Comparison of ENCODE assay signal across 11 cellular contexts in the genomic region with DNA sequence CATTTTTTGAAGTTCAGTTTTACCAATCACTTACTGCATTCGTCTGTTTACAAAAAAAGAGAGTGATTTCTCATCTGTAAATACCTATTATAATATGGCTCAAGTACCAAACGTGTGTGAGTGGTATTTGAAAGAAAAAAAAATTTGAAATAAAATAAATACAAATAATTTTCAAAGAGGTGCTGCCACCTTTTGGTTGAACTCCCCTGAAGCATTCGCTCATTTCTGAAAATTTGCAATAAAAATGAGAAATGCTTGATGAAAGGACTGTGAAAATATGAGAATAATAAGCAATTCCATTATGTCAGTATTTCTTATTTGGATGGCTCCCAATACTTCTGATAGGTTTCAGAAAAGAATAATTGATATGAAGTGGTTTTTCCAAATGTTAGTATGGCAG.
DNase-seq lines count a peak whose midpoint lies in the region; ATAC-seq and TF ChIP-seq lines count a peak whose summit lies in the region.
"Had no signal": no experiment of that assay in that cellular context is flagged by ENCODE, and none has a peak within 500 bp of the region (broad histone marks: within the 10 kb centered on the region; RNA-seq: fewer than 3 reads in every experiment).

No MANE protein-coding gene starts in this region.

- H3K27me3 ChIP-seq in kidney epithelial cell (ENCODE audit: control insufficient read depth, insufficient read depth, low read length): no peaks in the 10 kb centered on the region

- ATAC-seq in HG03565 (IDR thresholded peaks at IDR 0.05; ENCODE audit: unreplicated experiment): no peak
- ATAC-seq in GM18517 (IDR thresholded peaks at IDR 0.05; ENCODE audit: unreplicated experiment): no peak
- ATAC-seq in HG03025 (IDR thresholded peaks at IDR 0.05; ENCODE audit: low FRiP score, unreplicated experiment): no peak

- TF ChIP-seq CTCF in VCaP (conservative IDR thresholded peaks at IDR 0.05) (peak; percentile 78), kidney epithelial cell (IDR thresholded peaks at IDR 0.05; ENCODE audit: insufficient read depth, low read length, poor library complexity, severe bottlenecking) (peak; percentile 39)

- TF ChIP-seq EP300 in Ishikawa (IDR thresholded peaks at IDR 0.05; ENCODE audit: borderline replicate concordance): no peak

- H3K4me3 ChIP-seq in kidney epithelial cell (ENCODE audit: low read depth, low read length): no peak overlapping the region

- peak; percentile 58 for TF ChIP-seq RAD21 in Ishikawa (IDR thresholded peaks at IDR 0.05; ENCODE audit: low read depth)

- no peaks in the 10 kb centered on the region for H3K36me3 ChIP-seq in kidney epithelial cell (ENCODE audit: control insufficient read depth, insufficient read depth, low read length)

- no peak overlapping the region for H3K27ac ChIP-seq in VCaP
- H3K27ac ChIP-seq: epithelial cell of prostate had no signal

- DNase-seq in CD1c-positive myeloid dendritic cell (ENCODE audit: extremely low spot score) (peak; percentile 4), kidney epithelial cell (ENCODE audit: low read depth) (no peak)
- DNase-seq in activated CD8-positive, alpha-beta memory T cell treated with anti-CD3 and anti-CD28 coated beads for 24 hours: no peak
- DNase-seq: mesendoderm; stimulated activated CD4-positive, alpha-beta T cell treated with anti-CD3 and anti-CD28 coated beads, Interleukin-15, amount 100 ng/mL, for 24 hours had no signal

TF ChIP-seq in Ishikawa, 13 proteins besides CTCF, POLR2A, EP300 and RAD21:
- TF ChIP-seq YY1 (IDR thresholded peaks at IDR 0.05; ENCODE audit: low read depth) (no peak), TAF1 (IDR thresholded peaks at IDR 0.05; ENCODE audit: low read depth) (no peak), TCF12 (IDR thresholded peaks at IDR 0.05; ENCODE audit: low read depth) (no peak), MAX (IDR thresholded peaks at IDR 0.05) (no peak), CREB1 (IDR thresholded peaks at IDR 0.05; ENCODE audit: low read depth) (no peak), CEBPB (IDR thresholded peaks at IDR 0.05) (no peak), ZBTB7A (IDR thresholded peaks at IDR 0.05; ENCODE audit: low read depth) (no peak), EGR1 (IDR thresholded peaks at IDR 0.05) (no peak), TEAD4 (IDR thresholded peaks at IDR 0.05) (no peak), NFIC (IDR thresholded peaks at IDR 0.05) (no peak), FOXM1 (IDR thresholded peaks at IDR 0.05; ENCODE audit: borderline replicate concordance, low read depth) (no peak)
- TF ChIP-seq, protein P1, sequence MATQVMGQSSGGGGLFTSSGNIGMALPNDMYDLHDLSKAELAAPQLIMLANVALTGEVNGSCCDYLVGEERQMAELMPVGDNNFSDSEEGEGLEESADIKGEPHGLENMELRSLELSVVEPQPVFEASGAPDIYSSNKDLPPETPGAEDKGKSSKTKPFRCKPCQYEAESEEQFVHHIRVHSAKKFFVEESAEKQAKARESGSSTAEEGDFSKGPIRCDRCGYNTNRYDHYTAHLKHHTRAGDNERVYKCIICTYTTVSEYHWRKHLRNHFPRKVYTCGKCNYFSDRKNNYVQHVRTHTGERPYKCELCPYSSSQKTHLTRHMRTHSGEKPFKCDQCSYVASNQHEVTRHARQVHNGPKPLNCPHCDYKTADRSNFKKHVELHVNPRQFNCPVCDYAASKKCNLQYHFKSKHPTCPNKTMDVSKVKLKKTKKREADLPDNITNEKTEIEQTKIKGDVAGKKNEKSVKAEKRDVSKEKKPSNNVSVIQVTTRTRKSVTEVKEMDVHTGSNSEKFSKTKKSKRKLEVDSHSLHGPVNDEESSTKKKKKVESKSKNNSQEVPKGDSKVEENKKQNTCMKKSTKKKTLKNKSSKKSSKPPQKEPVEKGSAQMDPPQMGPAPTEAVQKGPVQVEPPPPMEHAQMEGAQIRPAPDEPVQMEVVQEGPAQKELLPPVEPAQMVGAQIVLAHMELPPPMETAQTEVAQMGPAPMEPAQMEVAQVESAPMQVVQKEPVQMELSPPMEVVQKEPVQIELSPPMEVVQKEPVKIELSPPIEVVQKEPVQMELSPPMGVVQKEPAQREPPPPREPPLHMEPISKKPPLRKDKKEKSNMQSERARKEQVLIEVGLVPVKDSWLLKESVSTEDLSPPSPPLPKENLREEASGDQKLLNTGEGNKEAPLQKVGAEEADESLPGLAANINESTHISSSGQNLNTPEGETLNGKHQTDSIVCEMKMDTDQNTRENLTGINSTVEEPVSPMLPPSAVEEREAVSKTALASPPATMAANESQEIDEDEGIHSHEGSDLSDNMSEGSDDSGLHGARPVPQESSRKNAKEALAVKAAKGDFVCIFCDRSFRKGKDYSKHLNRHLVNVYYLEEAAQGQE (IDR thresholded peaks at IDR 0.05; ENCODE audit: low read depth): no peak
- TF ChIP-seq, protein P2, sequence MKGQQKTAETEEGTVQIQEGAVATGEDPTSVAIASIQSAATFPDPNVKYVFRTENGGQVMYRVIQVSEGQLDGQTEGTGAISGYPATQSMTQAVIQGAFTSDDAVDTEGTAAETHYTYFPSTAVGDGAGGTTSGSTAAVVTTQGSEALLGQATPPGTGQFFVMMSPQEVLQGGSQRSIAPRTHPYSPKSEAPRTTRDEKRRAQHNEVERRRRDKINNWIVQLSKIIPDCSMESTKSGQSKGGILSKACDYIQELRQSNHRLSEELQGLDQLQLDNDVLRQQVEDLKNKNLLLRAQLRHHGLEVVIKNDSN (IDR thresholded peaks at IDR 0.05): no peak
